30 cellular contexts compared by ENCODE assay signal in the genomic region with DNA sequence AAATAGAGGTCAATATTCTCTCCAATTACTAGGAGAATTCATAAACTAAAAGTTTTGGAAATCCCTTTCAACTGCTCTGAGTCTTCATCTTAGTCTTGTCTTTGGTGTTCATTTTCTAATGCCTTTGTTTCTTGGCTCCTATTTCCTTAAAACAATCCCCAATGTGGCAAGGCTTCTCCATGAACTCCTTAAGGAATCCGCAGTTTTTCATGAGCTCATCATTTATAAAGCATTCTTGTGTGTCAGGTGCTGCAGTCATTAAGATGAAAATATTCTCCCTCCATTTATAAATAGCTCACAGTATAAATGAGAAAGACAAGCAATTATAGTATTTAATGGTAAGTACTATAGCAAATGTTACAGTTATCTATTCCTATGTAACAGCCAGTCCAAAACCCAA. TPM values are rescaled to one million over a fixed set of nuclear protein-coding genes. Genes with fewer than 3 reads are reported as not detected.
"Had no signal": no experiment of that assay in that cellular context is flagged by ENCODE, and none has a peak within 500 bp of the region (broad histone marks: within the 10 kb centered on the region; RNA-seq: fewer than 3 reads in every experiment).

No MANE protein-coding gene starts in this region.

- H3K9me3 Mint-ChIP-seq: natural killer cell treated with Interleukin-12 subunit alpha and Interleukin-12 subunit beta and Interleukin-15 and Interleukin-18, amount 100 ng/mL, for 72 hours; stimulated activated naive B cell treated with anti-CD40 and anti-IgM and Interleukin-4, amounts not matched to agents 10 μg/mL and 1 μg/mL and 100 μg/mL, for 72 hours had no signal

- H3K9ac ChIP-seq: parathyroid adenoma had no signal

- H3K27ac Mint-ChIP-seq: natural killer cell treated with Interleukin-12 subunit alpha and Interleukin-12 subunit beta and Interleukin-15 and Interleukin-18, amount 100 ng/mL, for 72 hours; stimulated activated naive B cell treated with anti-CD40 and anti-IgM and Interleukin-4, amounts not matched to agents 10 μg/mL and 1 μg/mL and 100 μg/mL, for 72 hours had no signal

- H3K4me3 Mint-ChIP-seq: immature natural killer cell; naive thymus-derived CD4-positive, alpha-beta T cell; natural killer cell treated with Interleukin-12 subunit alpha and Interleukin-12 subunit beta and Interleukin-15 and Interleukin-18, amount 100 ng/mL, for 72 hours; stimulated activated naive B cell treated with anti-CD40 and anti-IgM and Interleukin-4, amounts not matched to agents 10 μg/mL and 1 μg/mL and 100 μg/mL, for 72 hours had no signal

- DNase-seq: hypothalamus; immature natural killer cell; kidney; left ventricle myocardium inferior; mesendoderm; midbrain; mucosa of descending colon; naive thymus-derived CD4-positive, alpha-beta T cell; nucleus accumbens; psoas muscle; stimulated activated CD4-positive, alpha-beta T cell treated with anti-CD3 and anti-CD28 coated beads, Interleukin-12 subunit alpha, Interleukin-12 subunit beta, amount 100 ng/mL, for 4 hours; stimulated activated CD4-positive, alpha-beta T cell treated with anti-CD3 and anti-CD28 coated beads, Interleukin-15, amount 100 ng/mL, for 24 hours; stimulated activated CD4-positive, alpha-beta T cell treated with anti-CD3 and anti-CD28 coated beads, Interleukin-2, amount 100 ng/mL, for 24 hours; stimulated activated CD4-positive, alpha-beta T cell treated with anti-CD3 and anti-CD28 coated beads, Interleukin-4, amount 100 ng/mL, for 1 hour; stimulated activated naive B cell treated with anti-CD40 and anti-IgM and Interleukin-4, amounts not matched to agents 10 μg/mL and 1 μg/mL and 100 μg/mL, for 72 hours; stimulated activated naive CD8-positive, alpha-beta T cell treated with anti-CD3 and anti-CD28 coated beads, Interleukin-15, Interleukin-2, amounts not matched to agents 100 U/mL and 50 U/mL, for 24 hours; stomach; testis; transverse colon; upper lobe of right lung had no signal

- ATAC-seq: mucosa of descending colon; naive thymus-derived CD4-positive, alpha-beta T cell; natural killer cell treated with Interleukin-12 subunit alpha and Interleukin-12 subunit beta and Interleukin-15 and Interleukin-18, amount 100 ng/mL, for 72 hours; psoas muscle; sciatic nerve; stimulated activated naive B cell treated with anti-CD40 and anti-IgM and Interleukin-4, amounts not matched to agents 10 μg/mL and 1 μg/mL and 100 μg/mL, for 72 hours; stimulated activated naive CD8-positive, alpha-beta T cell treated with anti-CD3 and anti-CD28 coated beads, Interleukin-15, Interleukin-2, amounts not matched to agents 100 U/mL and 50 U/mL, for 24 hours; upper lobe of right lung had no signal

- FAIRE-seq: islet of Langerhans, kidney, urothelium cell line had no signal

- H3K27me3 ChIP-seq: right atrium auricular region, stomach, testis, thyroid gland, transverse colon, upper lobe of right lung had no signal

- H3K36me3 ChIP-seq: left ventricle myocardium inferior, right atrium auricular region, stomach, thyroid gland, transverse colon, upper lobe of right lung had no signal

- H3K79me2 ChIP-seq: parathyroid adenoma had no signal

- H3K4me1 ChIP-seq: psoas muscle had no signal

- H3K27ac ChIP-seq: left ventricle myocardium inferior, parathyroid adenoma, psoas muscle, right atrium auricular region, skin epidermis, stomach, testis, transverse colon, upper lobe of right lung had no signal

- H2AFZ ChIP-seq: parathyroid adenoma had no signal

- H3K4me3 ChIP-seq: left ventricle myocardium inferior, lung, mucosa of descending colon, psoas muscle, right atrium auricular region, skin epidermis, stomach, testis, thyroid gland, transverse colon, upper lobe of right lung had no signal

- H3K9me3 ChIP-seq: mucosa of descending colon, psoas muscle, right atrium auricular region, testis, thyroid gland, transverse colon, upper lobe of right lung had no signal

- H3K36me3 Mint-ChIP-seq: stimulated activated naive B cell treated with anti-CD40 and anti-IgM and Interleukin-4, amounts not matched to agents 10 μg/mL and 1 μg/mL and 100 μg/mL, for 72 hours had no signal

- H3K27me3 Mint-ChIP-seq: naive thymus-derived CD4-positive, alpha-beta T cell; natural killer cell treated with Interleukin-12 subunit alpha and Interleukin-12 subunit beta and Interleukin-15 and Interleukin-18, amount 100 ng/mL, for 72 hours; stimulated activated naive B cell treated with anti-CD40 and anti-IgM and Interleukin-4, amounts not matched to agents 10 μg/mL and 1 μg/mL and 100 μg/mL, for 72 hours had no signal

RNA-seq across cellular contexts. Expression of a gene that starts 4.6 kb away (rescaled TPM):
- total RNA-seq: natural killer cell treated with Interleukin-12 subunit alpha and Interleukin-12 subunit beta and Interleukin-15 and Interleukin-18, amount 100 ng/mL, for 72 hours had no signal
- polyA plus RNA-seq: neural cell had no signal
